ENCODE assay signal across 19 cellular contexts in genomic region chr4:190019023-190019858, GRCh38. TPM values are rescaled to one million over a fixed set of nuclear protein-coding genes. Genes with fewer than 3 reads are reported as not detected.
A peak's percentile ranks its signal among the peaks of the same experiment; 100 is the strongest.
DNase-seq lines count a peak whose midpoint lies in the region; ATAC-seq and TF ChIP-seq lines count a peak whose summit lies in the region.
"Had no signal": no experiment of that assay in that cellular context is flagged by ENCODE, and none has a peak within 500 bp of the region (broad histone marks: within the 10 kb centered on the region; RNA-seq: fewer than 3 reads in every experiment).

No MANE protein-coding gene starts in this region.

- H3K27ac ChIP-seq in CD4-positive, alpha-beta memory T cell (ENCODE audit: low read depth, low read length): no peak overlapping the region
- H3K27ac ChIP-seq: skin epidermis, transverse colon had no signal

- peaks cover 0 to 12% (median 5%) of the 10 kb centered on the region in 8 donors for H3K9me3 Mint-ChIP-seq in CD4-positive, alpha-beta memory T cell
- H3K9me3 Mint-ChIP-seq in activated naive CD8-positive, alpha-beta T cell treated with anti-CD3 and anti-CD28 coated beads for 36 hours: peaks cover 4% of the 10 kb centered on the region
- peaks cover 9% of the 10 kb centered on the region for H3K9me3 Mint-ChIP-seq in memory B cell

- H3K4me1 Mint-ChIP-seq in CD4-positive, alpha-beta memory T cell: peaks cover 21 to 52% (median 37%) of the 10 kb centered on the region in 4 donors
- peaks cover 42% of the 10 kb centered on the region for H3K4me1 Mint-ChIP-seq in activated naive CD8-positive, alpha-beta T cell treated with anti-CD3 and anti-CD28 coated beads for 36 hours
- H3K4me1 Mint-ChIP-seq in memory B cell: peaks cover 21% of the 10 kb centered on the region
- H3K4me1 Mint-ChIP-seq: neural crest cell had no signal

- H3K4me1 ChIP-seq in CD4-positive, alpha-beta memory T cell (ENCODE audit: insufficient read depth, low read length): peaks cover 19% of the 10 kb centered on the region

- peaks cover 0 to 4% of the 10 kb centered on the region in 2 donors for H3K36me3 Mint-ChIP-seq in CD4-positive, alpha-beta memory T cell
- peaks cover 4% of the 10 kb centered on the region for H3K36me3 Mint-ChIP-seq in activated naive CD8-positive, alpha-beta T cell treated with anti-CD3 and anti-CD28 coated beads for 36 hours
- peaks cover 14% of the 10 kb centered on the region for H3K36me3 Mint-ChIP-seq in memory B cell

- ATAC-seq in memory B cell (ENCODE audit: low read depth): no peak
- no peak for ATAC-seq in GM19023 (IDR thresholded peaks at IDR 0.05; ENCODE audit: unreplicated experiment)
- ATAC-seq in HG03571 (IDR thresholded peaks at IDR 0.05; ENCODE audit: unreplicated experiment): no peak
- no peak for ATAC-seq in HG03139 (IDR thresholded peaks at IDR 0.05; ENCODE audit: unreplicated experiment)
- no peak for ATAC-seq in GM18858 (IDR thresholded peaks at IDR 0.05; ENCODE audit: unreplicated experiment)
- ATAC-seq: HCT116, HepG2, left colon had no signal

- no peak for DNase-seq in CD4-positive, alpha-beta memory T cell
- no peak for DNase-seq in activated naive CD8-positive, alpha-beta T cell treated with anti-CD3 and anti-CD28 coated beads for 36 hours
- DNase-seq in memory B cell (ENCODE audit: low spot score in 2 of 2): no peak
- DNase-seq: Calu3, left colon, NCI-H1105 treated with DMSO at 0.1 percent for 48 hours, NCI-H748 treated with DMSO at 0.1 percent for 48 hours, SHP77, transverse colon had no signal

- intact Hi-C loops in CD4-positive, alpha-beta memory T cell (cut with micrococcal nuclease): no loop called here

- H3K9me3 ChIP-seq in CD4-positive, alpha-beta memory T cell (ENCODE audit: control insufficient read depth in 1 of 2, low read length in 2 of 2): no peaks in the 10 kb centered on the region
- H3K9me3 ChIP-seq: transverse colon had no signal

- POLR2A ChIA-PET in CD4-positive, alpha-beta memory T cell (lab: Charles Lee; ENCODE audit: partially characterized antibody): no interaction called here

- H3K27me3 Mint-ChIP-seq in CD4-positive, alpha-beta memory T cell: peaks cover 50 to 51% of the 10 kb centered on the region in 2 donors
- peaks cover 77% of the 10 kb centered on the region for H3K27me3 Mint-ChIP-seq in activated naive CD8-positive, alpha-beta T cell treated with anti-CD3 and anti-CD28 coated beads for 36 hours
- peaks cover 37% of the 10 kb centered on the region for H3K27me3 Mint-ChIP-seq in memory B cell

- no peaks in the 10 kb centered on the region for H3K36me3 ChIP-seq in CD4-positive, alpha-beta memory T cell (ENCODE audit: insufficient read depth, low read length)
- H3K36me3 ChIP-seq: transverse colon had no signal

- in situ Hi-C loops in GM18951 (cut with MboI; ENCODE audit: low sequenced_read_pairs, unreplicated experiment): no loop called here

- H3K4me3 Mint-ChIP-seq in CD4-positive, alpha-beta memory T cell: peak overlapping the region; percentile 14 to 87 (median 70)
- peak overlapping the region; percentile 14 for H3K4me3 Mint-ChIP-seq in activated naive CD8-positive, alpha-beta T cell treated with anti-CD3 and anti-CD28 coated beads for 36 hours
- H3K4me3 Mint-ChIP-seq in memory B cell: peak overlapping the region; percentile 31
- H3K4me3 Mint-ChIP-seq: neural crest cell had no signal

- CTCF ChIA-PET in CD4-positive, alpha-beta memory T cell (lab: Charles Lee; ENCODE audit: partially characterized antibody): no interaction called here

- peak overlapping the region in 1 of 7 donors; percentile 40 for H3K27ac Mint-ChIP-seq in CD4-positive, alpha-beta memory T cell
- H3K27ac Mint-ChIP-seq in activated naive CD8-positive, alpha-beta T cell treated with anti-CD3 and anti-CD28 coated beads for 36 hours: no peak overlapping the region
- H3K27ac Mint-ChIP-seq in memory B cell: peak overlapping the region; percentile 80

- peak; percentile 16 for TF ChIP-seq POLR2A in GM18951 (IDR thresholded peaks at IDR 0.05; ENCODE audit: extremely low read depth, insufficient read depth, insufficient read length)

- peaks cover 10% of the 10 kb centered on the region for H3K27me3 ChIP-seq in CD4-positive, alpha-beta memory T cell (ENCODE audit: insufficient read depth, low read length)

- H3K4me3 ChIP-seq in CD4-positive, alpha-beta memory T cell (ENCODE audit: low read length in 2 of 2): no peak overlapping the region
- H3K4me3 ChIP-seq: skin epidermis, transverse colon had no signal

RNA-seq across cellular contexts. Expression of gene FRG2, which starts 7.8 kb away (rescaled TPM):
- total RNA-seq in CD4-positive, alpha-beta memory T cell: not detected
- polyA plus RNA-seq in CD4-positive, alpha-beta memory T cell: not detected
- under 1 TPM; 0.12 to 0.14 TPM for total RNA-seq in activated naive CD8-positive, alpha-beta T cell treated with anti-CD3 and anti-CD28 coated beads for 36 hours
- total RNA-seq: Calu3, fibroblast of lung, HepG2, left colon, neural crest cell, transverse colon had no signal
- polyA plus RNA-seq: fibroblast of lung, HepG2 had no signal

RNA-seq across cellular contexts. Expression of gene DBET, which starts 45.1 kb away (rescaled TPM):
- total RNA-seq in CD4-positive, alpha-beta memory T cell: not detected
- not detected for polyA plus RNA-seq in CD4-positive, alpha-beta memory T cell
- not detected for total RNA-seq in activated naive CD8-positive, alpha-beta T cell treated with anti-CD3 and anti-CD28 coated beads for 36 hours
- total RNA-seq: Calu3, fibroblast of lung, HepG2, left colon, neural crest cell, transverse colon had no signal
- polyA plus RNA-seq: fibroblast of lung, HepG2 had no signal

Comparison
In these comparisons a context has a peak if more than half of its experiments do, and no peak if none do; other contexts are left out.
1. H3K4me3 Mint-ChIP-seq: peak in every context shown above with its lines; median percentile 70 in CD4-positive, alpha-beta memory T cell; 31 in memory B cell; 14 in activated naive CD8-positive, alpha-beta T cell treated with anti-CD3 and anti-CD28 coated beads for 36 hours.